Comparison of ENCODE assay signal across 1 cellular context in the genomic region with DNA sequence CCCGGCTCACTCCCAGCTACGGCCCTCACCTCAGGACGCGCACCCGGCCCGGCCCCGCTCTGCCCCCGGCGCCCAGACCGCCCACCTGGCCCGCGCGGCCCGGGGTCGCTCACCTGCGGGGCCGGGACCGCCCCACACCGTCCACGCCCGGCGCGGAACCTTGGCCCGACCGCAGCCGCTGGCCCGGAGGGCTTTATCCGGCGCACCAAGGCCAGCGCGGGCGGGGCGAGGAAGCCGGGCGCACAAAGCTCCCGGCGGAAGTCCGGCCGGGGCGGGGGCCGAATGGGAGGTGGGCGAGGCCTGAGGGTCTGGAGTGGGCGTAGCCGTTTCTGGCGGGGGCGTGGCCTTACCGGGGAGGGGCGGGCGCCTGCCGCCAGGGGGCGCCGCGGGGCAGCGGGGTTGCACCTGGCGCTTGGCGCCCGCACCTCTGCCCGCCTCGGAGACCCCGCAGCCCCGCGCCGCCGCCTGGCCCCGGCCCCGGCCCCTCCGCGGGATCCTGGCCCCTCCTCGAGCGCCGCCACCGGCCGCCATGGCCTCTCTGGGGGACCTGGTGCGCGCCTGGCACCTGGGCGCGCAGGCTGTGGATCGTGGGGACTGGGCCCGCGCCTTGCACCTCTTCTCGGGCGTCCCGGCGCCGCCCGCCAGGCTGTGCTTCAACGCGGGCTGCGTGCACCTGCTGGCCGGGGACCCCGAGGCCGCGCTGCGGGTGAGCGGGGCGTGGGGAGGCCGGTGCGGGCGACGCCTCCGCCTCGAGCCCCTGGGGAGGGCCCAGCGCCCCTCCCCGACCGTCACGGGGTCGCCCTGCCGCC.
TF ChIP-seq lines count a peak whose summit lies in the region.

A gene with protein sequence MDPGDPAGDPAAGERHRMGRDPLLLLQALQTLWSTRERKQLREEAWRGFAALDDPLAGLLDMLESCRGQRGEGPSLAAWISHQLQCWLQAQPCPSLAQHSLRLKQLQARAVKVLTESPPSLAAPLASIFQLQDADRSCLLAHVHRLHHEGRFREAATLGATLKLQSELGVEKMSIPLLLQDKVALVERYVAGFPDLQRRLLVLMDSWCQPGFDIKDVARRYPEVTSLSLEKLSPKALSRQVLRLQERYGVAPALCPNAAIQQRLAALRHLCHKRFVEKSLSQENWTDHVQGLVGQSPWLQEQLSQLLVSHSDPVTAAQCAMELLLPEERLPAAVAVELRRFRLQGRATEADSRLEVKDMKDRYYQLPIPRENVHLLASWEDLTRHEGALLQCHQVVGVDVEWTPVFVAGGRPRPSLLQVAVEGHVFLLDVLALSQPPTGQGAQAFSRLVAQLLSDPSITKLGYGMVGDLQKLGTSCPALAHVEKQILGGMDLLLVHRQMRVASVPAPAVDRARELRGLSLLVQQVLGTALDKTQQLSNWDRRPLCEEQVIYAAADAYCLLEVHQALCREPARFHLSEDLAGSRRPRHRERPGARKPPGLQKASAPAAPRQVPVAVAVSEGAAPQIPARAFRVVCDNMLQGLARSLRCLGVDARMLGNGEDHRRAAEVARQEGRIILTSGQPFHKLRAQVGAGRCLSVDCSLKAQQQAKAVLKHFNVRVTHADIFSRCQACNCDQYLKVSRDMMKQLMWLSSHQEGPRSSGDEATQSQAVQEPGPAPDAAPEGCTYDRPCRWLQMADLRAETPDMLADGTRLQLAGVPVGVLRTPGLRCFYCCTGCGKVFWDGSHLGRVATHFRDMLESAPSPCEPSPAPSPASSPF (minus strand): TSS at position 162 of the 809 bp plus-strand sequence. CDS start 27,805 bp downstream, outside the sequence.
A gene with protein sequence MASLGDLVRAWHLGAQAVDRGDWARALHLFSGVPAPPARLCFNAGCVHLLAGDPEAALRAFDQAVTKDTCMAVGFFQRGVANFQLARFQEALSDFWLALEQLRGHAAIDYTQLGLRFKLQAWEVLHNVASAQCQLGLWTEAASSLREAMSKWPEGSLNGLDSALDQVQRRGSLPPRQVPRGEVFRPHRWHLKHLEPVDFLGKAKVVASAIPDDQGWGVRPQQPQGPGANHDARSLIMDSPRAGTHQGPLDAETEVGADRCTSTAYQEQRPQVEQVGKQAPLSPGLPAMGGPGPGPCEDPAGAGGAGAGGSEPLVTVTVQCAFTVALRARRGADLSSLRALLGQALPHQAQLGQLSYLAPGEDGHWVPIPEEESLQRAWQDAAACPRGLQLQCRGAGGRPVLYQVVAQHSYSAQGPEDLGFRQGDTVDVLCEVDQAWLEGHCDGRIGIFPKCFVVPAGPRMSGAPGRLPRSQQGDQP (plus strand): TSS at position 393 of the 809 bp plus-strand sequence. CDS start 137 bp downstream, at position 530.

TF ChIP-seq in WTC11, 78 proteins besides CTCF, POLR2A, EP300 and RAD21 (continued from another document and continues in another):
- TF ChIP-seq, protein P1, sequence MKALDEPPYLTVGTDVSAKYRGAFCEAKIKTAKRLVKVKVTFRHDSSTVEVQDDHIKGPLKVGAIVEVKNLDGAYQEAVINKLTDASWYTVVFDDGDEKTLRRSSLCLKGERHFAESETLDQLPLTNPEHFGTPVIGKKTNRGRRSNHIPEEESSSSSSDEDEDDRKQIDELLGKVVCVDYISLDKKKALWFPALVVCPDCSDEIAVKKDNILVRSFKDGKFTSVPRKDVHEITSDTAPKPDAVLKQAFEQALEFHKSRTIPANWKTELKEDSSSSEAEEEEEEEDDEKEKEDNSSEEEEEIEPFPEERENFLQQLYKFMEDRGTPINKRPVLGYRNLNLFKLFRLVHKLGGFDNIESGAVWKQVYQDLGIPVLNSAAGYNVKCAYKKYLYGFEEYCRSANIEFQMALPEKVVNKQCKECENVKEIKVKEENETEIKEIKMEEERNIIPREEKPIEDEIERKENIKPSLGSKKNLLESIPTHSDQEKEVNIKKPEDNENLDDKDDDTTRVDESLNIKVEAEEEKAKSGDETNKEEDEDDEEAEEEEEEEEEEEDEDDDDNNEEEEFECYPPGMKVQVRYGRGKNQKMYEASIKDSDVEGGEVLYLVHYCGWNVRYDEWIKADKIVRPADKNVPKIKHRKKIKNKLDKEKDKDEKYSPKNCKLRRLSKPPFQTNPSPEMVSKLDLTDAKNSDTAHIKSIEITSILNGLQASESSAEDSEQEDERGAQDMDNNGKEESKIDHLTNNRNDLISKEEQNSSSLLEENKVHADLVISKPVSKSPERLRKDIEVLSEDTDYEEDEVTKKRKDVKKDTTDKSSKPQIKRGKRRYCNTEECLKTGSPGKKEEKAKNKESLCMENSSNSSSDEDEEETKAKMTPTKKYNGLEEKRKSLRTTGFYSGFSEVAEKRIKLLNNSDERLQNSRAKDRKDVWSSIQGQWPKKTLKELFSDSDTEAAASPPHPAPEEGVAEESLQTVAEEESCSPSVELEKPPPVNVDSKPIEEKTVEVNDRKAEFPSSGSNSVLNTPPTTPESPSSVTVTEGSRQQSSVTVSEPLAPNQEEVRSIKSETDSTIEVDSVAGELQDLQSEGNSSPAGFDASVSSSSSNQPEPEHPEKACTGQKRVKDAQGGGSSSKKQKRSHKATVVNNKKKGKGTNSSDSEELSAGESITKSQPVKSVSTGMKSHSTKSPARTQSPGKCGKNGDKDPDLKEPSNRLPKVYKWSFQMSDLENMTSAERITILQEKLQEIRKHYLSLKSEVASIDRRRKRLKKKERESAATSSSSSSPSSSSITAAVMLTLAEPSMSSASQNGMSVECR (CRISPR knock-in tag; IDR thresholded peaks at IDR 0.05; ENCODE audit: borderline replicate concordance): peak; percentile 73; the same call in 1 of the 2 replicates
- TF ChIP-seq, protein P2, sequence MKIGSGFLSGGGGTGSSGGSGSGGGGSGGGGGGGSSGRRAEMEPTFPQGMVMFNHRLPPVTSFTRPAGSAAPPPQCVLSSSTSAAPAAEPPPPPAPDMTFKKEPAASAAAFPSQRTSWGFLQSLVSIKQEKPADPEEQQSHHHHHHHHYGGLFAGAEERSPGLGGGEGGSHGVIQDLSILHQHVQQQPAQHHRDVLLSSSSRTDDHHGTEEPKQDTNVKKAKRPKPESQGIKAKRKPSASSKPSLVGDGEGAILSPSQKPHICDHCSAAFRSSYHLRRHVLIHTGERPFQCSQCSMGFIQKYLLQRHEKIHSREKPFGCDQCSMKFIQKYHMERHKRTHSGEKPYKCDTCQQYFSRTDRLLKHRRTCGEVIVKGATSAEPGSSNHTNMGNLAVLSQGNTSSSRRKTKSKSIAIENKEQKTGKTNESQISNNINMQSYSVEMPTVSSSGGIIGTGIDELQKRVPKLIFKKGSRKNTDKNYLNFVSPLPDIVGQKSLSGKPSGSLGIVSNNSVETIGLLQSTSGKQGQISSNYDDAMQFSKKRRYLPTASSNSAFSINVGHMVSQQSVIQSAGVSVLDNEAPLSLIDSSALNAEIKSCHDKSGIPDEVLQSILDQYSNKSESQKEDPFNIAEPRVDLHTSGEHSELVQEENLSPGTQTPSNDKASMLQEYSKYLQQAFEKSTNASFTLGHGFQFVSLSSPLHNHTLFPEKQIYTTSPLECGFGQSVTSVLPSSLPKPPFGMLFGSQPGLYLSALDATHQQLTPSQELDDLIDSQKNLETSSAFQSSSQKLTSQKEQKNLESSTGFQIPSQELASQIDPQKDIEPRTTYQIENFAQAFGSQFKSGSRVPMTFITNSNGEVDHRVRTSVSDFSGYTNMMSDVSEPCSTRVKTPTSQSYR (CRISPR knock-in tag; IDR thresholded peaks at IDR 0.05): no peak
- TF ChIP-seq ZNF423 (CRISPR knock-in tag; IDR thresholded peaks at IDR 0.05) (peak; percentile 75), ZBTB21 (CRISPR knock-in tag; IDR thresholded peaks at IDR 0.05; ENCODE audit: borderline replicate concordance) (no peak), EMX1 (CRISPR knock-in tag; IDR thresholded peaks at IDR 0.05) (no peak), ZNF138 (CRISPR knock-in tag; conservative IDR thresholded peaks at IDR 0.05) (no peak), TCF7 (CRISPR knock-in tag; IDR thresholded peaks at IDR 0.05; ENCODE audit: low read depth) (no peak; the same call in 1 of the 2 replicates), RELA (CRISPR knock-in tag; IDR thresholded peaks at IDR 0.05; ENCODE audit: borderline replicate concordance) (no peak), GABPB1 (CRISPR knock-in tag; IDR thresholded peaks at IDR 0.05) (peak; percentile 83), GTF2I (CRISPR knock-in tag; conservative IDR thresholded peaks at IDR 0.05) (no peak), JAZF1 (CRISPR knock-in tag; IDR thresholded peaks at IDR 0.05) (no peak), TEAD1 (CRISPR knock-in tag; IDR thresholded peaks at IDR 0.05) (peak; percentile 72; the same call in 1 of the 2 replicates), ZNF416 (CRISPR knock-in tag; IDR thresholded peaks at IDR 0.05) (no peak), NFYB (CRISPR knock-in tag; conservative IDR thresholded peaks at IDR 0.05; ENCODE audit: low read depth) (no peak), NR1H2 (CRISPR knock-in tag; IDR thresholded peaks at IDR 0.05) (no peak), FOXJ3 (CRISPR knock-in tag; IDR thresholded peaks at IDR 0.05; ENCODE audit: borderline replicate concordance) (no peak), HMGA2 (CRISPR knock-in tag; IDR thresholded peaks at IDR 0.05) (no peak)
- TF ChIP-seq, protein P3, sequence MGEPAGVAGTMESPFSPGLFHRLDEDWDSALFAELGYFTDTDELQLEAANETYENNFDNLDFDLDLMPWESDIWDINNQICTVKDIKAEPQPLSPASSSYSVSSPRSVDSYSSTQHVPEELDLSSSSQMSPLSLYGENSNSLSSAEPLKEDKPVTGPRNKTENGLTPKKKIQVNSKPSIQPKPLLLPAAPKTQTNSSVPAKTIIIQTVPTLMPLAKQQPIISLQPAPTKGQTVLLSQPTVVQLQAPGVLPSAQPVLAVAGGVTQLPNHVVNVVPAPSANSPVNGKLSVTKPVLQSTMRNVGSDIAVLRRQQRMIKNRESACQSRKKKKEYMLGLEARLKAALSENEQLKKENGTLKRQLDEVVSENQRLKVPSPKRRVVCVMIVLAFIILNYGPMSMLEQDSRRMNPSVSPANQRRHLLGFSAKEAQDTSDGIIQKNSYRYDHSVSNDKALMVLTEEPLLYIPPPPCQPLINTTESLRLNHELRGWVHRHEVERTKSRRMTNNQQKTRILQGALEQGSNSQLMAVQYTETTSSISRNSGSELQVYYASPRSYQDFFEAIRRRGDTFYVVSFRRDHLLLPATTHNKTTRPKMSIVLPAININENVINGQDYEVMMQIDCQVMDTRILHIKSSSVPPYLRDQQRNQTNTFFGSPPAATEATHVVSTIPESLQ (CRISPR knock-in tag; IDR thresholded peaks at IDR 0.05): no peak
- TF ChIP-seq, protein P4, sequence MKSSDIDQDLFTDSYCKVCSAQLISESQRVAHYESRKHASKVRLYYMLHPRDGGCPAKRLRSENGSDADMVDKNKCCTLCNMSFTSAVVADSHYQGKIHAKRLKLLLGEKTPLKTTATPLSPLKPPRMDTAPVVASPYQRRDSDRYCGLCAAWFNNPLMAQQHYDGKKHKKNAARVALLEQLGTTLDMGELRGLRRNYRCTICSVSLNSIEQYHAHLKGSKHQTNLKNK (CRISPR knock-in tag; IDR thresholded peaks at IDR 0.05): no peak
- TF ChIP-seq, protein P5, sequence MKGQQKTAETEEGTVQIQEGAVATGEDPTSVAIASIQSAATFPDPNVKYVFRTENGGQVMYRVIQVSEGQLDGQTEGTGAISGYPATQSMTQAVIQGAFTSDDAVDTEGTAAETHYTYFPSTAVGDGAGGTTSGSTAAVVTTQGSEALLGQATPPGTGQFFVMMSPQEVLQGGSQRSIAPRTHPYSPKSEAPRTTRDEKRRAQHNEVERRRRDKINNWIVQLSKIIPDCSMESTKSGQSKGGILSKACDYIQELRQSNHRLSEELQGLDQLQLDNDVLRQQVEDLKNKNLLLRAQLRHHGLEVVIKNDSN (CRISPR knock-in tag; IDR thresholded peaks at IDR 0.05): no peak
- TF ChIP-seq, protein P6, sequence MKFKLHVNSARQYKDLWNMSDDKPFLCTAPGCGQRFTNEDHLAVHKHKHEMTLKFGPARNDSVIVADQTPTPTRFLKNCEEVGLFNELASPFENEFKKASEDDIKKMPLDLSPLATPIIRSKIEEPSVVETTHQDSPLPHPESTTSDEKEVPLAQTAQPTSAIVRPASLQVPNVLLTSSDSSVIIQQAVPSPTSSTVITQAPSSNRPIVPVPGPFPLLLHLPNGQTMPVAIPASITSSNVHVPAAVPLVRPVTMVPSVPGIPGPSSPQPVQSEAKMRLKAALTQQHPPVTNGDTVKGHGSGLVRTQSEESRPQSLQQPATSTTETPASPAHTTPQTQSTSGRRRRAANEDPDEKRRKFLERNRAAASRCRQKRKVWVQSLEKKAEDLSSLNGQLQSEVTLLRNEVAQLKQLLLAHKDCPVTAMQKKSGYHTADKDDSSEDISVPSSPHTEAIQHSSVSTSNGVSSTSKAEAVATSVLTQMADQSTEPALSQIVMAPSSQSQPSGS (CRISPR knock-in tag; IDR thresholded peaks at IDR 0.05; ENCODE audit: borderline replicate concordance, low read depth): no peak
- TF ChIP-seq, protein P7, sequence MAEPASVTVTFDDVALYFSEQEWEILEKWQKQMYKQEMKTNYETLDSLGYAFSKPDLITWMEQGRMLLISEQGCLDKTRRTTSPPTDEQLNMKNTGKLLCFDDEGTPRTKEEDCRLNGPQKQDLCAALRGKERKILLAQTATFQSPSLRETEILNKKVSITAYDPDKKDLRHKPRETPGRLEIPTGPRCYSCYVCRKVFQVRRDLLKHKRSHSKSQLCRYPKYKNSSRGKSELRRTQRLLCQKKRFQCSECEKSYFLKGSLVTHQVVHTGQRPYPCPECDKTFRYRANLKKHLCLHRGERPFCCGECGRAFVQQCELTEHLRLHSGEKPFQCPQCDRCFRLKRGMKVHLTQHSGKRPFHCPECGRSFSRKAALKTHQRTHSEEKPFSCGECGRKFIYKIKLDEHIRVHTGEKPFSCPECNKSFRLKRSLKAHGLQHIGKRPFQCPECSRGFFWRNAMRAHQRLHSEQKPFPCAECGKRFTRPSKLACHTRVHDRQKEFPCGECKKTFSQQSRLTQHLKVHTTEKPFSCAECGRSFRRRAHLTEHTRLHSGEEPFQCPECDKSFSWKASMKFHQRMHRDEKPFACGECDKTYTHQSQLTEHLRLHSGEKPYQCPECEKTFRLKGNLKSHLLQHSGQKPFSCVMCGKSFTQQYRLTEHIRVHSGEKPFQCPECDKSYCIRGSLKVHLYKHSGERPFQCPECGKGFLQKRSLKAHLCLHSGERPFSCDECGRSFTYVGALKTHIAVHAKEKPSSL (CRISPR knock-in tag; conservative IDR thresholded peaks at IDR 0.05): no peak
- TF ChIP-seq, protein P8, sequence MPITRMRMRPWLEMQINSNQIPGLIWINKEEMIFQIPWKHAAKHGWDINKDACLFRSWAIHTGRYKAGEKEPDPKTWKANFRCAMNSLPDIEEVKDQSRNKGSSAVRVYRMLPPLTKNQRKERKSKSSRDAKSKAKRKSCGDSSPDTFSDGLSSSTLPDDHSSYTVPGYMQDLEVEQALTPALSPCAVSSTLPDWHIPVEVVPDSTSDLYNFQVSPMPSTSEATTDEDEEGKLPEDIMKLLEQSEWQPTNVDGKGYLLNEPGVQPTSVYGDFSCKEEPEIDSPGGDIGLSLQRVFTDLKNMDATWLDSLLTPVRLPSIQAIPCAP (CRISPR knock-in tag; IDR thresholded peaks at IDR 0.05): no peak
- TF ChIP-seq, protein P9, sequence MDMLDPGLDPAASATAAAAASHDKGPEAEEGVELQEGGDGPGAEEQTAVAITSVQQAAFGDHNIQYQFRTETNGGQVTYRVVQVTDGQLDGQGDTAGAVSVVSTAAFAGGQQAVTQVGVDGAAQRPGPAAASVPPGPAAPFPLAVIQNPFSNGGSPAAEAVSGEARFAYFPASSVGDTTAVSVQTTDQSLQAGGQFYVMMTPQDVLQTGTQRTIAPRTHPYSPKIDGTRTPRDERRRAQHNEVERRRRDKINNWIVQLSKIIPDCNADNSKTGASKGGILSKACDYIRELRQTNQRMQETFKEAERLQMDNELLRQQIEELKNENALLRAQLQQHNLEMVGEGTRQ (CRISPR knock-in tag; IDR thresholded peaks at IDR 0.05): 0 out of 2 replicates have a peak, but pooled peaks have one; percentile 22
